16 cellular contexts compared by ENCODE assay signal in genomic region chr3:14147063-14147435, GRCh38. TPM values are rescaled to one million over a fixed set of nuclear protein-coding genes. Genes with fewer than 3 reads are reported as not detected.
A peak's percentile ranks its signal among the peaks of the same experiment; 100 is the strongest.
DNase-seq lines count a peak whose midpoint lies in the region; ATAC-seq and TF ChIP-seq lines count a peak whose summit lies in the region.
"Had no signal": no experiment of that assay in that cellular context is flagged by ENCODE, and none has a peak within 500 bp of the region (broad histone marks: within the 10 kb centered on the region; RNA-seq: fewer than 3 reads in every experiment).

No MANE protein-coding gene starts in this region.

- peaks cover 0 to 39% of the 10 kb centered on the region in 2 donors for H3K36me3 ChIP-seq in adrenal gland (replicated peaks in 1 of 2)
- peaks cover 16% of the 10 kb centered on the region for H3K36me3 ChIP-seq in thoracic aorta

- peaks cover 30 to 42% of the 10 kb centered on the region in 2 donors for H3K4me1 ChIP-seq in adrenal gland (replicated peaks in 1 of 2)
- H3K4me1 ChIP-seq in thoracic aorta (ENCODE audit: control insufficient read depth in 1 of 2, low read depth in 2 of 2), result peaks cover 44 to 59% of the 10 kb centered on the region in 2 donors

- peaks cover 24% of the 10 kb centered on the region for H3K36me3 Mint-ChIP-seq in T-helper 1 cell treated with Interleukin-12 subunit alpha and Interleukin-12 subunit beta and Interleukin-4 antibody, amounts not matched to agents 30 μg/mL and 1 μg/mL, for 36 hours (ENCODE audit: low read depth)

- WGBS in adrenal gland, 4 donors, result 34 to 48% (median 44%) methylated on average over 4 to 5 of the region's 5 CpGs

- H3K4me1 Mint-ChIP-seq in T-helper 1 cell treated with Interleukin-12 subunit alpha and Interleukin-12 subunit beta and Interleukin-4 antibody, amounts not matched to agents 30 μg/mL and 1 μg/mL, for 36 hours (ENCODE audit: low read depth), result peaks cover 31% of the 10 kb centered on the region

- H3K27ac Mint-ChIP-seq in T-helper 1 cell treated with Interleukin-12 subunit alpha and Interleukin-12 subunit beta and Interleukin-4 antibody, amounts not matched to agents 30 μg/mL and 1 μg/mL, for 36 hours, result peak overlapping the region; percentile 71

- H3K27me3 ChIP-seq in adrenal gland (no peaks in the 10 kb centered on the region), thoracic aorta (replicated peaks; ENCODE audit: insufficient read depth) (no peaks in the 10 kb centered on the region)
- H3K27me3 ChIP-seq: MG63, SJCRH30 had no signal

- H3K27ac ChIP-seq in adrenal gland (peak overlapping the region in 3 of 5 donors; percentile 20 to 33 (median 27)), thoracic aorta (peak overlapping the region; percentile 94 to 98)
- H3K27ac ChIP-seq: 22Rv1, SJCRH30, WERI-Rb-1 had no signal

- H3K4me3 ChIP-seq in adrenal gland (no peak overlapping the region), thoracic aorta (no peak overlapping the region)
- H3K4me3 ChIP-seq: MG63, psoas muscle, SJCRH30 had no signal

- ATAC-seq in thoracic aorta (ENCODE audit: insufficient number of reproducible peaks, low FRiP score, low read depth) (no peak), HG03097 (IDR thresholded peaks at IDR 0.05; ENCODE audit: low FRiP score, unreplicated experiment) (no peak), GM18520 (IDR thresholded peaks at IDR 0.05; ENCODE audit: unreplicated experiment) (no peak), HG03139 (IDR thresholded peaks at IDR 0.05; ENCODE audit: unreplicated experiment) (no peak)
- ATAC-seq: psoas muscle had no signal

- no peak for DNase-seq in T-helper 1 cell
- peak in 4 of 7 donors; percentile 42 to 69 (median 55) for DNase-seq in adrenal gland
- DNase-seq in mesenteric fat pad (ENCODE audit: low spot score), result peak; percentile 57
- no peak for DNase-seq in thoracic aorta (ENCODE audit: low spot score)
- DNase-seq: activated T-cell treated with anti-CD3 and anti-CD28 coated beads, Interleukin-2, amount 50 U/mL, for 1 hour; MG63; NCI-H2107; psoas muscle; SJCRH30; stimulated activated naive CD4-positive, alpha-beta T cell had no signal

- intact Hi-C loops in adrenal gland (cut with DNase I), result no loop called here

- no peaks in the 10 kb centered on the region for H3K27me3 Mint-ChIP-seq in T-helper 1 cell treated with Interleukin-12 subunit alpha and Interleukin-12 subunit beta and Interleukin-4 antibody, amounts not matched to agents 30 μg/mL and 1 μg/mL, for 36 hours (ENCODE audit: low read depth)

- H3K9me3 ChIP-seq in adrenal gland (replicated peaks in 1 of 3), result no peaks in the 10 kb centered on the region
- no peaks in the 10 kb centered on the region for H3K9me3 ChIP-seq in thoracic aorta
- H3K9me3 ChIP-seq: MG63, psoas muscle, SJCRH30 had no signal

- no peak overlapping the region for H3K4me3 Mint-ChIP-seq in T-helper 1 cell treated with Interleukin-12 subunit alpha and Interleukin-12 subunit beta and Interleukin-4 antibody, amounts not matched to agents 30 μg/mL and 1 μg/mL, for 36 hours

- H3K9me3 Mint-ChIP-seq in T-helper 1 cell treated with Interleukin-12 subunit alpha and Interleukin-12 subunit beta and Interleukin-4 antibody, amounts not matched to agents 30 μg/mL and 1 μg/mL, for 36 hours, result no peaks in the 10 kb centered on the region

- no peak for TF ChIP-seq POLR2A in adrenal gland (IDR thresholded peaks at IDR 0.05)

- TF ChIP-seq CTCF in adrenal gland (IDR thresholded peaks at IDR 0.05), result no peak
- no peak for TF ChIP-seq CTCF in thoracic aorta (IDR thresholded peaks at IDR 0.05)

RNA-seq across cellular contexts. Expression of gene TMEM43, which starts 22.2 kb away (rescaled TPM):
- total RNA-seq in adrenal gland (10 to 100 TPM; 52.4 to 79.1 (median 59.1) TPM), mesenteric fat pad (99.3 TPM), thoracic aorta (100 to 1,000 TPM; 161 to 195 TPM)
- 10 to 100 TPM; 40.0 to 50.4 (median 41.5) TPM for polyA plus RNA-seq in adrenal gland

RNA-seq across cellular contexts. Expression of gene CHCHD4, which starts 22.4 kb away (rescaled TPM):
- total RNA-seq in adrenal gland (10 to 100 TPM; 10.2 to 25.2 (median 17.6) TPM), mesenteric fat pad (18.1 TPM), thoracic aorta (1 to 10 TPM; 6.6 to 7.5 TPM)
- 10 to 100 TPM; 10.1 to 39.0 (median 11.7) TPM for polyA plus RNA-seq in adrenal gland

RNA-seq across cellular contexts. Expression of gene XPC, which starts 31.4 kb away (rescaled TPM):
- 10 to 100 TPM; 15.6 to 66.5 (median 34.7) TPM for total RNA-seq in adrenal gland
- polyA plus RNA-seq in adrenal gland, result 10 to 100 TPM; 20.4 to 30.7 (median 21.2) TPM
- 24.8 TPM for total RNA-seq in mesenteric fat pad
- total RNA-seq in thoracic aorta, result 10 to 100 TPM; 49.2 to 57.1 TPM

RNA-seq across cellular contexts. Expression of gene LSM3, which starts 31.6 kb away (rescaled TPM):
- total RNA-seq in adrenal gland (10 to 100 TPM in 3 of 8 donors, 1 to 10 TPM in 5; 5.8 to 13.8 (median 9.5) TPM), mesenteric fat pad (10.0 TPM), thoracic aorta (1 to 10 TPM; 4.9 TPM)
- 10 to 100 TPM in 1 of 3 donors, 1 to 10 TPM in 2; 4.1 to 25.8 (median 6.1) TPM for polyA plus RNA-seq in adrenal gland

Comparison
In these comparisons a context has a peak if more than half of its experiments do, and no peak if none do; other contexts are left out.
1. DNase-seq: peak in adrenal gland (4 of 7) and mesenteric fat pad (single experiment); none in T-helper 1 cell (0 of 5) and thoracic aorta (single experiment).